ENCODE assay signal across 7 cellular contexts in genomic region chr22:50294319-50294656, GRCh38. TPM values are rescaled to one million over a fixed set of nuclear protein-coding genes. Genes with fewer than 3 reads are reported as not detected.
DNase-seq lines count a peak whose midpoint lies in the region; ATAC-seq and TF ChIP-seq lines count a peak whose summit lies in the region.
"Had no signal": no experiment of that assay in that cellular context is flagged by ENCODE, and none has a peak within 500 bp of the region (broad histone marks: within the 10 kb centered on the region; RNA-seq: fewer than 3 reads in every experiment).

No MANE protein-coding gene starts in this region.

- no peak for TF ChIP-seq CTCF in Calu3 (IDR thresholded peaks at IDR 0.05; ENCODE audit: unreplicated experiment)
- TF ChIP-seq CTCF in body of pancreas (IDR thresholded peaks at IDR 0.05), result no peak
- TF ChIP-seq CTCF in nephron (IDR thresholded peaks at IDR 0.05; ENCODE audit: unreplicated experiment in 3 of 3), result no peak

- H3K4me3 ChIP-seq in body of pancreas, result no peak overlapping the region

- H3K4me3 Mint-ChIP-seq in Calu3 (ENCODE audit: low read depth, unreplicated experiment) (peak overlapping the region; percentile 90), nephron (peak overlapping the region; percentile 34 to 59 (median 39))

- H3K4me1 Mint-ChIP-seq in Calu3 (ENCODE audit: low read depth, unreplicated experiment), result peaks cover 61% of the 10 kb centered on the region
- H3K4me1 Mint-ChIP-seq in nephron, result peaks cover 19% of the 10 kb centered on the region

- H3K27me3 ChIP-seq in body of pancreas, result no peaks in the 10 kb centered on the region

- peaks cover 54% of the 10 kb centered on the region for H3K36me3 Mint-ChIP-seq in Calu3 (ENCODE audit: insufficient read depth, unreplicated experiment)
- H3K36me3 Mint-ChIP-seq in nephron (ENCODE audit: low read depth), result peaks cover 4% of the 10 kb centered on the region

- no peak for TF ChIP-seq POLR2A in body of pancreas (IDR thresholded peaks at IDR 0.05)

- H3K9me3 ChIP-seq in body of pancreas, result no peaks in the 10 kb centered on the region

- no peak for DNase-seq in Calu3
- no peak for DNase-seq in body of pancreas
- DNase-seq in occipital lobe (lab: John Stamatoyannopoulos, UW), result no peak
- DNase-seq in NCI-H1436 treated with DMSO at 0.1 percent for 48 hours (lab: John Stamatoyannopoulos, UW), result no peak
- DNase-seq: activated CD4-positive, alpha-beta T cell treated with anti-CD3 and anti-CD28 coated beads, Interleukin-2, amount 50 U/mL, for 1 hour had no signal

- peak overlapping the region; percentile 63 for H3K27ac Mint-ChIP-seq in Calu3 (ENCODE audit: unreplicated experiment)
- H3K27ac Mint-ChIP-seq in nephron, result peak overlapping the region; percentile 55 to 82 (median 70)

- peaks cover 73% of the 10 kb centered on the region for H3K4me1 ChIP-seq in body of pancreas

- H3K9me3 Mint-ChIP-seq in Calu3 (ENCODE audit: low read depth, unreplicated experiment) (no peaks in the 10 kb centered on the region), nephron (no peaks in the 10 kb centered on the region)

- WGBS in body of pancreas, 2 donors, result 51% methylated on average over 5 of the region's 5 CpGs; no CpG with 5 or more reads in 1 of the 2 donors

- CTCF ChIA-PET in Calu3 (lab: Charles Lee), result interaction anchor here (0.7 to 2.2 kb wide), 8 partner anchors 10 to 67 kb away, joined by 3 to 26 read pairs (median 5); partner anchors contain the start of genes DENND6B, HDAC10 and PLXNB2

- ATAC-seq in body of pancreas (no peak), GM18873 (IDR thresholded peaks at IDR 0.05; ENCODE audit: low FRiP score, unreplicated experiment) (no peak)

- BruUV-seq in Calu3 (replicated peaks; lab: Mats Ljungman, UMichigan), result no TSS peak

- intact Hi-C loops in Calu3 (cut with micrococcal nuclease; ENCODE audit: unreplicated experiment) (no loop called here), body of pancreas (cut with DNase I) (no loop called here)

- H3K27me3 Mint-ChIP-seq in Calu3 (ENCODE audit: unreplicated experiment) (no peaks in the 10 kb centered on the region), nephron (ENCODE audit: low read depth) (no peaks in the 10 kb centered on the region)

- peak overlapping the region; percentile 76 to 89 (median 82) for H3K27ac ChIP-seq in body of pancreas

- H3K36me3 ChIP-seq in body of pancreas (replicated peaks in 1 of 2; ENCODE audit: insufficient read depth in 1 of 2, low read depth in 2 of 2), result peaks cover 0 to 7% of the 10 kb centered on the region in 2 donors

RNA-seq across cellular contexts. Expression of gene PLXNB2, which starts 13.2 kb away (rescaled TPM):
- total RNA-seq in Calu3 (2022) (298 and 337 TPM in 2 replicates), body of pancreas (100 to 1,000 TPM; 113 to 140 TPM), occipital lobe (46.0 TPM)

RNA-seq across cellular contexts. Expression of gene MAPK11, which starts 24.1 kb away (rescaled TPM):
- 14.3 and 23.7 TPM in 2 replicates for total RNA-seq in Calu3 (2022)
- total RNA-seq in body of pancreas, result 1 to 10 TPM; 3.0 to 3.6 TPM
- 21.8 TPM for total RNA-seq in occipital lobe

RNA-seq across cellular contexts. Expression of gene DENND6B, which starts 32.5 kb away (rescaled TPM):
- 13.2 and 19.0 TPM in 2 replicates for total RNA-seq in Calu3 (2022)
- 1 to 10 TPM; 3.4 to 7.3 TPM for total RNA-seq in body of pancreas
- total RNA-seq in occipital lobe, result 16.5 TPM

RNA-seq across cellular contexts. Expression of gene MAPK12, which starts 32.8 kb away (rescaled TPM):
- total RNA-seq in Calu3 (2022) (21.1 and 27.5 TPM in 2 replicates), body of pancreas (1 to 10 TPM; 3.9 to 4.6 TPM), occipital lobe (11.4 TPM)

RNA-seq across cellular contexts. Expression of gene HDAC10, which starts 43.2 kb away (rescaled TPM):
- 52.9 and 69.2 TPM in 2 replicates for total RNA-seq in Calu3 (2022)
- total RNA-seq in body of pancreas, result 100 to 1,000 TPM in 1 of 2 donors, 10 to 100 TPM in 1; 31.9 to 128 TPM
- 19.8 TPM for total RNA-seq in occipital lobe
